1 cellular context compared by ENCODE assay signal in the genomic region with DNA sequence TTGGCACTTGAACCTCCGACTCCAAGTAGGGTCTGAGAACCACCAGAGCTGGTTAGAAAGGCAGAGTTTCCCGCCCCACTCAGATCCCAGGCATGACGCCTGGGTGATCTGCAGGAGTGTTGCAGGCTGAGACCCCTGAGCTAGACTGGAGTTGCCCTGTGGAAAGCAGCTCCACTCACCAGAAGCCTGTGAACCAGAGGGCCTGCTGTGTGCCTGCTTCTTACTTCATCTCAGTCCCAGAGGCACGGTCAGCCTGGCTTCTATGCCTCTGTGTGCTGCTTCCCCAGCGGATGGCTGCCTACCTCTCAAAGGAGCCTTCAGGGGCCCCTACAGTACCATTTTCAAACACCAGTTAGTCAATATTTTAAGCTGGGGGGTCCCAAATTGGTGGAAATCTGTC.
TF ChIP-seq lines count a peak whose summit lies in the region.

No MANE protein-coding gene starts in this region.

TF ChIP-seq in HCT116, 20 proteins besides CTCF, POLR2A, EP300 and RAD21 (continued from another document):
- TF ChIP-seq, protein P1, sequence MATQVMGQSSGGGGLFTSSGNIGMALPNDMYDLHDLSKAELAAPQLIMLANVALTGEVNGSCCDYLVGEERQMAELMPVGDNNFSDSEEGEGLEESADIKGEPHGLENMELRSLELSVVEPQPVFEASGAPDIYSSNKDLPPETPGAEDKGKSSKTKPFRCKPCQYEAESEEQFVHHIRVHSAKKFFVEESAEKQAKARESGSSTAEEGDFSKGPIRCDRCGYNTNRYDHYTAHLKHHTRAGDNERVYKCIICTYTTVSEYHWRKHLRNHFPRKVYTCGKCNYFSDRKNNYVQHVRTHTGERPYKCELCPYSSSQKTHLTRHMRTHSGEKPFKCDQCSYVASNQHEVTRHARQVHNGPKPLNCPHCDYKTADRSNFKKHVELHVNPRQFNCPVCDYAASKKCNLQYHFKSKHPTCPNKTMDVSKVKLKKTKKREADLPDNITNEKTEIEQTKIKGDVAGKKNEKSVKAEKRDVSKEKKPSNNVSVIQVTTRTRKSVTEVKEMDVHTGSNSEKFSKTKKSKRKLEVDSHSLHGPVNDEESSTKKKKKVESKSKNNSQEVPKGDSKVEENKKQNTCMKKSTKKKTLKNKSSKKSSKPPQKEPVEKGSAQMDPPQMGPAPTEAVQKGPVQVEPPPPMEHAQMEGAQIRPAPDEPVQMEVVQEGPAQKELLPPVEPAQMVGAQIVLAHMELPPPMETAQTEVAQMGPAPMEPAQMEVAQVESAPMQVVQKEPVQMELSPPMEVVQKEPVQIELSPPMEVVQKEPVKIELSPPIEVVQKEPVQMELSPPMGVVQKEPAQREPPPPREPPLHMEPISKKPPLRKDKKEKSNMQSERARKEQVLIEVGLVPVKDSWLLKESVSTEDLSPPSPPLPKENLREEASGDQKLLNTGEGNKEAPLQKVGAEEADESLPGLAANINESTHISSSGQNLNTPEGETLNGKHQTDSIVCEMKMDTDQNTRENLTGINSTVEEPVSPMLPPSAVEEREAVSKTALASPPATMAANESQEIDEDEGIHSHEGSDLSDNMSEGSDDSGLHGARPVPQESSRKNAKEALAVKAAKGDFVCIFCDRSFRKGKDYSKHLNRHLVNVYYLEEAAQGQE (IDR thresholded peaks at IDR 0.05; ENCODE audit: low read depth) = no peak
- TF ChIP-seq ZNF274 (IDR thresholded peaks at IDR 0.05; ENCODE audit: low read depth, low read length) (no peak), SIN3A (IDR thresholded peaks at IDR 0.05; ENCODE audit: low read depth) (no peak), YY1 (IDR thresholded peaks at IDR 0.05; ENCODE audit: extremely low read depth, insufficient replicate concordance, low read depth, low read length) (no peak), ELF1 (IDR thresholded peaks at IDR 0.05; ENCODE audit: borderline replicate concordance, low read depth) (no peak), ZBTB33 (IDR thresholded peaks at IDR 0.05; ENCODE audit: extremely low read depth, insufficient replicate concordance, low read length) (no peak), ATF3 (IDR thresholded peaks at IDR 0.05) (no peak), POLR2AphosphoS5 (IDR thresholded peaks at IDR 0.05; ENCODE audit: low read depth, low read length) (no peak)
TF ChIP-seq in HCT116: peak in this region for 0.
